In genomic region chr20:15119852-15120251, GRCh38 we compare ENCODE assay signal across 11 cellular contexts.
"Had no signal": no experiment of that assay in that cellular context is flagged by ENCODE, and none has a peak within 500 bp of the region (broad histone marks: within the 10 kb centered on the region; RNA-seq: fewer than 3 reads in every experiment).

No MANE protein-coding gene starts in this region.

- H3K27ac ChIP-seq: GM23248 had no signal

- DNase-seq: GOT3, H7, H9, HCEC 1CT, HFFc6 had no signal

- H3K36me3 ChIP-seq: HAP-1 had no signal

- H3K9ac ChIP-seq: GM23248 had no signal

- H3K4me2 ChIP-seq: GM23338 had no signal

- H3K9me3 ChIP-seq: HAP-1 had no signal

- FAIRE-seq: H1, H54 had no signal

- H3K4me1 ChIP-seq: HAP-1 had no signal

- H3K4me3 ChIP-seq: GM23248, GM23338, HAP-1 had no signal

- H2AFZ ChIP-seq: GM23248, GM23338 had no signal

- ATAC-seq: GM23338, HCT116 had no signal
